Comparison of ENCODE assay signal across 1 cellular context in the genomic region with DNA sequence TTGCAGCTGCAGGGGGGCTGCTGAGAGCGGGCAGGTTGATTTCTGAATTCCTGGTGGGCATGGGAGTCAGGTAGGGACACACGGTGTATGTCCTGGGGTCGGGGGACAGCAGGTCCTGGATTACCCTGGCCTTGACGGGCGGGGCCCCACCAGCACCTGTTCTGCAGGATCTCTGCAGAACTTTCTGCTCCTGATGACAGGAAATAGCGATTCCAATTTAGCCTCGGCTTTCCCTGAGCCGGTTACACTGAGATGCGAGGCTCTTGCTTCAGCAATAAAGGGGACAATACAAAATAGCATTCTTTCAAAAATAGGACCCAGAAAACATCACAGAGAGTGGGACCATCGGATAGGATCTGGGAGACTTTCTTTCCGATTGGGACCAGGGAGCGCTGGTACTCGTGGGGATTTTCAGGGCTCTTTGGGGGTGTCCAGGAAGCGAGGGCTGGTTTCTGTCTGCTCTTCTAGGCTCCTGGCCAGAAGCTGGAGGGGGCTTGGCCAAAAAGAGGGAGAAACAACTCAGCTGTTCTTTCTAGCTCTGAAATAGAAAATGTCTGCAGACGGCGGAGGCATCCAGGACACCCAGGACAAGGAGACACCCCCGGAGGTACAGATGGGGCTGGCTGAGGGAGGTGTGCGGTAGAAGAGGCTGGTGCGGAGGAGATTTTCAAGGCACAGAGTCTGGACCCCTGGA.
TF ChIP-seq lines count a peak whose summit lies in the region.

No MANE protein-coding gene starts in this region.

TF ChIP-seq in GM12878, 131 proteins besides CTCF, POLR2A, EP300 and RAD21:
- TF ChIP-seq IKZF1 (conservative IDR thresholded peaks at IDR 0.05) = no peak
- TF ChIP-seq CREB1 (IDR thresholded peaks at IDR 0.05; ENCODE audit: low read depth) = no peak
- TF ChIP-seq, protein P1, sequence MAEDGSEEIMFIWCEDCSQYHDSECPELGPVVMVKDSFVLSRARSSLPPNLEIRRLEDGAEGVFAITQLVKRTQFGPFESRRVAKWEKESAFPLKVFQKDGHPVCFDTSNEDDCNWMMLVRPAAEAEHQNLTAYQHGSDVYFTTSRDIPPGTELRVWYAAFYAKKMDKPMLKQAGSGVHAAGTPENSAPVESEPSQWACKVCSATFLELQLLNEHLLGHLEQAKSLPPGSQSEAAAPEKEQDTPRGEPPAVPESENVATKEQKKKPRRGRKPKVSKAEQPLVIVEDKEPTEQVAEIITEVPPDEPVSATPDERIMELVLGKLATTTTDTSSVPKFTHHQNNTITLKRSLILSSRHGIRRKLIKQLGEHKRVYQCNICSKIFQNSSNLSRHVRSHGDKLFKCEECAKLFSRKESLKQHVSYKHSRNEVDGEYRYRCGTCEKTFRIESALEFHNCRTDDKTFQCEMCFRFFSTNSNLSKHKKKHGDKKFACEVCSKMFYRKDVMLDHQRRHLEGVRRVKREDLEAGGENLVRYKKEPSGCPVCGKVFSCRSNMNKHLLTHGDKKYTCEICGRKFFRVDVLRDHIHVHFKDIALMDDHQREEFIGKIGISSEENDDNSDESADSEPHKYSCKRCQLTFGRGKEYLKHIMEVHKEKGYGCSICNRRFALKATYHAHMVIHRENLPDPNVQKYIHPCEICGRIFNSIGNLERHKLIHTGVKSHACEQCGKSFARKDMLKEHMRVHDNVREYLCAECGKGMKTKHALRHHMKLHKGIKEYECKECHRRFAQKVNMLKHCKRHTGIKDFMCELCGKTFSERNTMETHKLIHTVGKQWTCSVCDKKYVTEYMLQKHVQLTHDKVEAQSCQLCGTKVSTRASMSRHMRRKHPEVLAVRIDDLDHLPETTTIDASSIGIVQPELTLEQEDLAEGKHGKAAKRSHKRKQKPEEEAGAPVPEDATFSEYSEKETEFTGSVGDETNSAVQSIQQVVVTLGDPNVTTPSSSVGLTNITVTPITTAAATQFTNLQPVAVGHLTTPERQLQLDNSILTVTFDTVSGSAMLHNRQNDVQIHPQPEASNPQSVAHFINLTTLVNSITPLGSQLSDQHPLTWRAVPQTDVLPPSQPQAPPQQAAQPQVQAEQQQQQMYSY (CRISPR knock-in tag; IDR thresholded peaks at IDR 0.05) = no peak
- TF ChIP-seq RB1 (IDR thresholded peaks at IDR 0.05; ENCODE audit: borderline replicate concordance) = no peak
- TF ChIP-seq, protein P2, sequence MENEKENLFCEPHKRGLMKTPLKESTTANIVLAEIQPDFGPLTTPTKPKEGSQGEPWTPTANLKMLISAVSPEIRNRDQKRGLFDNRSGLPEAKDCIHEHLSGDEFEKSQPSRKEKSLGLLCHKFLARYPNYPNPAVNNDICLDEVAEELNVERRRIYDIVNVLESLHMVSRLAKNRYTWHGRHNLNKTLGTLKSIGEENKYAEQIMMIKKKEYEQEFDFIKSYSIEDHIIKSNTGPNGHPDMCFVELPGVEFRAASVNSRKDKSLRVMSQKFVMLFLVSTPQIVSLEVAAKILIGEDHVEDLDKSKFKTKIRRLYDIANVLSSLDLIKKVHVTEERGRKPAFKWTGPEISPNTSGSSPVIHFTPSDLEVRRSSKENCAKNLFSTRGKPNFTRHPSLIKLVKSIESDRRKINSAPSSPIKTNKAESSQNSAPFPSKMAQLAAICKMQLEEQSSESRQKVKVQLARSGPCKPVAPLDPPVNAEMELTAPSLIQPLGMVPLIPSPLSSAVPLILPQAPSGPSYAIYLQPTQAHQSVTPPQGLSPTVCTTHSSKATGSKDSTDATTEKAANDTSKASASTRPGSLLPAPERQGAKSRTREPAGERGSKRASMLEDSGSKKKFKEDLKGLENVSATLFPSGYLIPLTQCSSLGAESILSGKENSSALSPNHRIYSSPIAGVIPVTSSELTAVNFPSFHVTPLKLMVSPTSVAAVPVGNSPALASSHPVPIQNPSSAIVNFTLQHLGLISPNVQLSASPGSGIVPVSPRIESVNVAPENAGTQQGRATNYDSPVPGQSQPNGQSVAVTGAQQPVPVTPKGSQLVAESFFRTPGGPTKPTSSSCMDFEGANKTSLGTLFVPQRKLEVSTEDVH (IDR thresholded peaks at IDR 0.05; ENCODE audit: low read depth, partially characterized antibody) = no peak
- no peak for TF ChIP-seq BMI1 (IDR thresholded peaks at IDR 0.05; ENCODE audit: borderline replicate concordance)
- no peak for TF ChIP-seq TCF7 (IDR thresholded peaks at IDR 0.05; ENCODE audit: borderline replicate concordance)
